In the genomic region with DNA sequence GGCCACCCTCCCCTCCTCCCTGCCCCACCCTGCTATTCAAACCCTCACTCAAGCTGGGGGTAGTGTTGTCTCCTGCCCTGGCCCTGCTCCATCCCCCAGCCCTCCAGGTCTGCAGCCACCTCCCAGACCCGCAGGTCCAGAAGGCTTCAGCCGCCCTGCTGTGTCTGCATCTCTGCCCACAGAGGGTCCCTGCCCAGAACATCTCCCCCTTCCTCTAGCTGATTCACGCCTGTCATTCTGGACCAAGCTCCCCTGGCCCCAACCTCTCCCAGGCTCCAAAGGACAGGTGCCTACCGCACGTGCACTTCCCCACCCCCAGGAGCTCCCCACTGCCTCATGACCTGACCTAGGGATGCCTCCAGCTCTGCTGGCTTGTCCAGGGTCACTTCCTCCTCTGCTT, we compare ENCODE assay signal across 1 cellular context.
TF ChIP-seq lines count a peak whose summit lies in the region.

No MANE protein-coding gene starts in this region.

TF ChIP-seq in IMR-90, 13 proteins besides CTCF, POLR2A, EP300 and RAD21:
- TF ChIP-seq RFX5 (IDR thresholded peaks at IDR 0.05; ENCODE audit: low read depth, low read length) (no peak), NFE2L2 (IDR thresholded peaks at IDR 0.05; ENCODE audit: low read depth, low read length) (no peak), MAZ (IDR thresholded peaks at IDR 0.05; ENCODE audit: borderline replicate concordance, low read depth, low read length) (no peak), SMC3 (IDR thresholded peaks at IDR 0.05; ENCODE audit: low read depth, low read length) (no peak), MXI1 (IDR thresholded peaks at IDR 0.05; ENCODE audit: borderline replicate concordance, low read depth, low read length) (no peak), BHLHE40 (IDR thresholded peaks at IDR 0.05; ENCODE audit: low read depth, low read length) (no peak), CEBPB (IDR thresholded peaks at IDR 0.05; ENCODE audit: low read depth, low read length) (no peak), FOS (IDR thresholded peaks at IDR 0.05; ENCODE audit: low read depth, low read length) (no peak), USF2 (IDR thresholded peaks at IDR 0.05; ENCODE audit: low read depth, low read length) (no peak), MAFK (IDR thresholded peaks at IDR 0.05; ENCODE audit: low read depth, low read length) (no peak), RCOR1 (IDR thresholded peaks at IDR 0.05; ENCODE audit: insufficient replicate concordance, low read length) (no peak), CHD1 (IDR thresholded peaks at IDR 0.05; ENCODE audit: low read depth, low read length) (no peak)
- TF ChIP-seq, protein P1, sequence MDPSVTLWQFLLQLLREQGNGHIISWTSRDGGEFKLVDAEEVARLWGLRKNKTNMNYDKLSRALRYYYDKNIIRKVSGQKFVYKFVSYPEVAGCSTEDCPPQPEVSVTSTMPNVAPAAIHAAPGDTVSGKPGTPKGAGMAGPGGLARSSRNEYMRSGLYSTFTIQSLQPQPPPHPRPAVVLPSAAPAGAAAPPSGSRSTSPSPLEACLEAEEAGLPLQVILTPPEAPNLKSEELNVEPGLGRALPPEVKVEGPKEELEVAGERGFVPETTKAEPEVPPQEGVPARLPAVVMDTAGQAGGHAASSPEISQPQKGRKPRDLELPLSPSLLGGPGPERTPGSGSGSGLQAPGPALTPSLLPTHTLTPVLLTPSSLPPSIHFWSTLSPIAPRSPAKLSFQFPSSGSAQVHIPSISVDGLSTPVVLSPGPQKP (IDR thresholded peaks at IDR 0.05; ENCODE audit: borderline replicate concordance, low read depth, low read length) = no peak
